In the genomic region with DNA sequence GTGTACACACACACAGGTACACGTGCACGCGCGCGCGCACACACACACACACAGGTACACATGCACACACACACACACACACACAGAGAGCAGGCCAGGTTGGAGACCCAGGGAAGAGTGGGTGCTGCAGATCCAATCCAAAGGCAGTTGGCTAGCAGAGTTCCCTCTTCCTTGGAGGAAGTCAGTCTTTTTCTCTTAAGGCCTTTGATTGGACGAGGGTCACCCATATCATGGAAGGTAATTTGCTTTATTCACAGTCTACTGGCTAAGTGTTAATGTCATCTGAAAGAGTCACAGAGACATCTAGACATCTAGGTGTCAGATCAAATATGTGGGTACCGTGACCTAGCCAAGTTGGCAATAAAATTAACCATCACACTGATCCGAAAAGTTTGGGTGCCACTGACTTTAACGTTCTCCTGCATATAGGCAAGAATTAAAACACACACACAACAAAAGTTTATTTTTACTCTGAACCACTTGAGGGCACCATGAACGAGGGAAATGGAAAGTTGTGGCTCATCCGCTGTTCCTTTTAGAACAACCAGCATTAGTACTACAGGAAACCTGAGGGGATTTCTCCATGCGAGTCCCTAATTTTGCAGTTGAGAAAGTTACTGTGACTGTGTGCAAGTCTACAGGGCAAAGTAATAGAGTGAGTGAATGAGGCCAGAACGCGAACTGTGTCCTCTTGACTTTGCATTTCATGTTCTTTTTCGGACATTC, we compare ENCODE assay signal across 9 cellular contexts.
DNase-seq lines count a peak whose midpoint lies in the region; ATAC-seq, FAIRE-seq and TF ChIP-seq lines count a peak whose summit lies in the region.
"Had no signal": no experiment of that assay in that cellular context is flagged by ENCODE, and none has a peak within 500 bp of the region (broad histone marks: within the 10 kb centered on the region; RNA-seq: fewer than 3 reads in every experiment).

No MANE protein-coding gene starts in this region.

- no peak for TF ChIP-seq POLR2A in GM12891 (IDR thresholded peaks at IDR 0.05; ENCODE audit: low read depth, low read length)

- H3K4me1 Mint-ChIP-seq in endothelial cell (ENCODE audit: unreplicated experiment): no peaks in the 10 kb centered on the region

- ATAC-seq in GM18517 (IDR thresholded peaks at IDR 0.05; ENCODE audit: unreplicated experiment) (no peak), GM19023 (IDR thresholded peaks at IDR 0.05; ENCODE audit: unreplicated experiment) (no peak)

- TF ChIP-seq CTCF in endothelial cell (IDR thresholded peaks at IDR 0.05; ENCODE audit: unreplicated experiment): no peak

- no peaks in the 10 kb centered on the region for H3K9me3 Mint-ChIP-seq in endothelial cell (ENCODE audit: unreplicated experiment)

- peak; percentile 35 for FAIRE-seq in GM12891 (lab: Jason Lieb, UNC)

- H3K27me3 Mint-ChIP-seq in endothelial cell (ENCODE audit: unreplicated experiment): no peaks in the 10 kb centered on the region

- no peak for DNase-seq in GM12891 (ENCODE audit: insufficient read length, low spot score)
- peak; percentile 2 for DNase-seq in NCI-H2227 (lab: John Stamatoyannopoulos, UW; ENCODE audit: unreplicated experiment)
- DNase-seq in endothelial cell (ENCODE audit: low spot score): peak; percentile 10
- DNase-seq in myocyte (ENCODE audit: low read depth): peak; percentile 3
- no peak for DNase-seq in putamen (ENCODE audit: low spot score)
- no peak for DNase-seq in activated T-cell treated with anti-CD3 and anti-CD28 coated beads for 4 hours
- DNase-seq: activated gamma-delta T cell treated with Interleukin-2 at 50 U/mL for 16 hours had no signal

- no peaks in the 10 kb centered on the region for H3K36me3 Mint-ChIP-seq in endothelial cell (ENCODE audit: low read depth, unreplicated experiment)

- H3K4me3 Mint-ChIP-seq in endothelial cell (ENCODE audit: unreplicated experiment): no peak overlapping the region

- no peak overlapping the region for H3K27ac Mint-ChIP-seq in endothelial cell (ENCODE audit: unreplicated experiment)

TF ChIP-seq in GM12891, 5 proteins besides CTCF, POLR2A, EP300 and RAD21:
- TF ChIP-seq POLR2AphosphoS5 (IDR thresholded peaks at IDR 0.05; ENCODE audit: low read depth, low read length): no peak
- TF ChIP-seq POU2F2 (IDR thresholded peaks at IDR 0.05; ENCODE audit: low read depth, low read length): no peak
- no peak for TF ChIP-seq PAX5 (IDR thresholded peaks at IDR 0.05; ENCODE audit: insufficient read depth, low read length, severe bottlenecking)
- TF ChIP-seq TAF1 (IDR thresholded peaks at IDR 0.05; ENCODE audit: low read depth, low read length): no peak
- no peak for TF ChIP-seq SPI1 (IDR thresholded peaks at IDR 0.05; ENCODE audit: low read depth, low read length)

Comparison
In these comparisons a context has a peak if more than half of its experiments do, and no peak if none do; other contexts are left out.
1. DNase-seq: peak in NCI-H2227 (single experiment), endothelial cell (single experiment) and myocyte (single experiment); none in GM12891 (single experiment), putamen (single experiment) and activated T-cell treated with anti-CD3 and anti-CD28 coated beads for 4 hours (single experiment).